In genomic region chr13:114281351-114282142, GRCh38 we compare ENCODE assay signal across 8 cellular contexts. TPM values are rescaled to one million over a fixed set of nuclear protein-coding genes. Genes with fewer than 3 reads are reported as not detected.
DNase-seq lines count a peak whose midpoint lies in the region; ATAC-seq and FAIRE-seq lines count a peak whose summit lies in the region.

Gene UPF3A, plus strand, starts transcription at chr13:114281601. Its CDS starts 39 bp downstream, at chr13:114281640.

- peak within 1 kb of the TSS; percentile 77 for H3K4me3 ChIP-seq in naive thymus-derived CD4-positive, alpha-beta T cell (ENCODE audit: low read length)

- no peaks in the 10 kb centered on the region for H3K27me3 ChIP-seq in naive thymus-derived CD4-positive, alpha-beta T cell (ENCODE audit: control insufficient read depth in 2 of 2, insufficient read depth in 2 of 2, low read length in 2 of 2)

- POLR2A ChIA-PET in naive thymus-derived CD4-positive, alpha-beta T cell (lab: Charles Lee), result interaction anchor here (1.1 to 2.0 kb wide), 13 partner anchors 10 to 216 kb away, joined by 3 to 14 read pairs (median 4); partner anchors contain the start of gene CHAMP1

- CTCF ChIA-PET in naive thymus-derived CD4-positive, alpha-beta T cell (lab: Charles Lee), result no interaction called here

- H3K36me3 Mint-ChIP-seq in activated T-helper 1 cell treated with anti-CD3 and anti-CD28 coated beads, Interleukin-12 subunit alpha, Interleukin-12 subunit beta, Interleukin-2, Interleukin-4 antibody, amounts not matched to agents 30 ng/mL and 10 ng/mL and 1 ng/mL, durations not matched to agents 14 hours and 24 hours and 36 hours (ENCODE audit: low read depth), result peaks cover 31% of the 10 kb centered on the region
- peaks cover 2 to 16% (median 2%) of the 10 kb centered on the region in 5 donors for H3K36me3 Mint-ChIP-seq in naive thymus-derived CD4-positive, alpha-beta T cell
- H3K36me3 Mint-ChIP-seq in stimulated activated naive B cell treated with anti-CD40 and anti-IgM and Interleukin-4, amounts not matched to agents 10 μg/mL and 1 μg/mL and 100 μg/mL, for 72 hours, result peaks cover 23 to 29% of the 10 kb centered on the region in 2 donors

- peaks cover 0 to 15% (median 2%) of the 10 kb centered on the region in 3 experiments for H3K36me3 ChIP-seq in naive thymus-derived CD4-positive, alpha-beta T cell (ENCODE audit: control insufficient read depth in 2 of 3, insufficient read depth in 3 of 3, low read length in 3 of 3)

- intact Hi-C loops in activated T-helper 1 cell treated with anti-CD3 and anti-CD28 coated beads, Interleukin-12 subunit alpha, Interleukin-12 subunit beta, Interleukin-2, Interleukin-4 antibody, amounts not matched to agents 30 ng/mL and 10 ng/mL and 1 ng/mL, durations not matched to agents 14 hours and 24 hours and 36 hours (cut with micrococcal nuclease), result loop anchor here (1.0 kb wide), 3 partner anchors 33 to 466 kb away; partner anchors contain the start of gene CHAMP1
- intact Hi-C loops in naive thymus-derived CD4-positive, alpha-beta T cell (cut with micrococcal nuclease), result loop anchor here (1.0 to 2.0 kb wide), 2 partner anchors 33 to 47 kb away; partner anchors contain the start of genes CHAMP1 (in 2 of the 2) and CDC16 (in 1 of the 2)

- no peaks in the 10 kb centered on the region for H3K9me3 ChIP-seq in naive thymus-derived CD4-positive, alpha-beta T cell (ENCODE audit: control insufficient read depth in 2 of 3, low read length in 3 of 3)

- no peak for FAIRE-seq in RCC 7860 (lab: Jason Lieb, UNC)

- H3K4me1 ChIP-seq in naive thymus-derived CD4-positive, alpha-beta T cell (ENCODE audit: control insufficient read depth in 2 of 2, insufficient read depth in 2 of 2, low read length in 2 of 2), result peaks cover 29 to 34% of the 10 kb centered on the region in 2 donors

- DNase-seq in DMS79 (lab: John Stamatoyannopoulos, UW), result peak; percentile 95
- peak; percentile 88 for DNase-seq in KG1 (lab: John Stamatoyannopoulos, UW)
- DNase-seq in RCC 7860 (ENCODE audit: low spot score), result peak; percentile 72
- DNase-seq in activated T-helper 1 cell treated with anti-CD3 and anti-CD28 coated beads, Interleukin-12 subunit alpha, Interleukin-12 subunit beta, Interleukin-2, Interleukin-4 antibody, amounts not matched to agents 30 ng/mL and 10 ng/mL and 1 ng/mL, durations not matched to agents 14 hours and 24 hours and 36 hours (ENCODE audit: low spot score), result peak; percentile 83
- DNase-seq in fibroblast of gingiva (ENCODE audit: low read depth), result peak; percentile 94
- peak; percentile 83 to 96 (median 93) for DNase-seq in naive thymus-derived CD4-positive, alpha-beta T cell
- DNase-seq in stimulated activated naive B cell treated with anti-CD40 and anti-IgM and Interleukin-4, amounts not matched to agents 10 μg/mL and 1 μg/mL and 100 μg/mL, for 72 hours, result peak; percentile 92

- H3K27ac ChIP-seq in naive thymus-derived CD4-positive, alpha-beta T cell (ENCODE audit: low read depth, low read length), result peak within 1 kb of the TSS; percentile 94

- peak within 1 kb of the TSS; percentile 90 for H3K4me3 Mint-ChIP-seq in activated T-helper 1 cell treated with anti-CD3 and anti-CD28 coated beads, Interleukin-12 subunit alpha, Interleukin-12 subunit beta, Interleukin-2, Interleukin-4 antibody, amounts not matched to agents 30 ng/mL and 10 ng/mL and 1 ng/mL, durations not matched to agents 14 hours and 24 hours and 36 hours
- H3K4me3 Mint-ChIP-seq in naive thymus-derived CD4-positive, alpha-beta T cell, result peak within 1 kb of the TSS; percentile 82 to 98 (median 94)
- peak within 1 kb of the TSS; percentile 96 to 97 for H3K4me3 Mint-ChIP-seq in stimulated activated naive B cell treated with anti-CD40 and anti-IgM and Interleukin-4, amounts not matched to agents 10 μg/mL and 1 μg/mL and 100 μg/mL, for 72 hours

- no peaks in the 10 kb centered on the region for H3K27me3 Mint-ChIP-seq in activated T-helper 1 cell treated with anti-CD3 and anti-CD28 coated beads, Interleukin-12 subunit alpha, Interleukin-12 subunit beta, Interleukin-2, Interleukin-4 antibody, amounts not matched to agents 30 ng/mL and 10 ng/mL and 1 ng/mL, durations not matched to agents 14 hours and 24 hours and 36 hours (ENCODE audit: insufficient read depth)
- no peaks in the 10 kb centered on the region for H3K27me3 Mint-ChIP-seq in naive thymus-derived CD4-positive, alpha-beta T cell
- H3K27me3 Mint-ChIP-seq in stimulated activated naive B cell treated with anti-CD40 and anti-IgM and Interleukin-4, amounts not matched to agents 10 μg/mL and 1 μg/mL and 100 μg/mL, for 72 hours, result no peaks in the 10 kb centered on the region

- no peaks in the 10 kb centered on the region for H3K9me3 Mint-ChIP-seq in activated T-helper 1 cell treated with anti-CD3 and anti-CD28 coated beads, Interleukin-12 subunit alpha, Interleukin-12 subunit beta, Interleukin-2, Interleukin-4 antibody, amounts not matched to agents 30 ng/mL and 10 ng/mL and 1 ng/mL, durations not matched to agents 14 hours and 24 hours and 36 hours
- no peaks in the 10 kb centered on the region for H3K9me3 Mint-ChIP-seq in naive thymus-derived CD4-positive, alpha-beta T cell
- no peaks in the 10 kb centered on the region for H3K9me3 Mint-ChIP-seq in stimulated activated naive B cell treated with anti-CD40 and anti-IgM and Interleukin-4, amounts not matched to agents 10 μg/mL and 1 μg/mL and 100 μg/mL, for 72 hours

- peak within 1 kb of the TSS; percentile 98 for H3K27ac Mint-ChIP-seq in activated T-helper 1 cell treated with anti-CD3 and anti-CD28 coated beads, Interleukin-12 subunit alpha, Interleukin-12 subunit beta, Interleukin-2, Interleukin-4 antibody, amounts not matched to agents 30 ng/mL and 10 ng/mL and 1 ng/mL, durations not matched to agents 14 hours and 24 hours and 36 hours
- H3K27ac Mint-ChIP-seq in naive thymus-derived CD4-positive, alpha-beta T cell, result peak within 1 kb of the TSS; percentile 94 to 99 (median 99)
- H3K27ac Mint-ChIP-seq in stimulated activated naive B cell treated with anti-CD40 and anti-IgM and Interleukin-4, amounts not matched to agents 10 μg/mL and 1 μg/mL and 100 μg/mL, for 72 hours, result peak within 1 kb of the TSS; percentile 98

- ATAC-seq in GM21723 (IDR thresholded peaks at IDR 0.05; ENCODE audit: unreplicated experiment), result peak; percentile 67
- peak; percentile 92 for ATAC-seq in naive thymus-derived CD4-positive, alpha-beta T cell
- peak; percentile 78 to 82 for ATAC-seq in stimulated activated naive B cell treated with anti-CD40 and anti-IgM and Interleukin-4, amounts not matched to agents 10 μg/mL and 1 μg/mL and 100 μg/mL, for 72 hours (replicated peaks)

- H3K4me1 Mint-ChIP-seq in activated T-helper 1 cell treated with anti-CD3 and anti-CD28 coated beads, Interleukin-12 subunit alpha, Interleukin-12 subunit beta, Interleukin-2, Interleukin-4 antibody, amounts not matched to agents 30 ng/mL and 10 ng/mL and 1 ng/mL, durations not matched to agents 14 hours and 24 hours and 36 hours (ENCODE audit: low read depth), result peaks cover 52% of the 10 kb centered on the region
- H3K4me1 Mint-ChIP-seq in naive thymus-derived CD4-positive, alpha-beta T cell, result peaks cover 31 to 59% (median 45%) of the 10 kb centered on the region in 7 donors
- H3K4me1 Mint-ChIP-seq in stimulated activated naive B cell treated with anti-CD40 and anti-IgM and Interleukin-4, amounts not matched to agents 10 μg/mL and 1 μg/mL and 100 μg/mL, for 72 hours, result peaks cover 23 to 41% of the 10 kb centered on the region in 2 donors

RNA-seq across cellular contexts. Expression of gene UPF3A, which starts in this region (rescaled TPM):
- 45.9 and 48.3 TPM in 2 replicates for total RNA-seq in activated T-helper 1 cell treated with anti-CD3 and anti-CD28 coated beads, Interleukin-12 subunit alpha, Interleukin-12 subunit beta, Interleukin-2, Interleukin-4 antibody, amounts not matched to agents 30 ng/mL and 10 ng/mL and 1 ng/mL, durations not matched to agents 14 hours and 24 hours and 36 hours
- 10 to 100 TPM; 30.1 to 88.7 (median 62.9) TPM for total RNA-seq in naive thymus-derived CD4-positive, alpha-beta T cell
- polyA plus RNA-seq in naive thymus-derived CD4-positive, alpha-beta T cell, result 10 to 100 TPM; 12.3 to 24.4 TPM

Comparison
In these comparisons a context has a peak if more than half of its experiments do, and no peak if none do; other contexts are left out.
1. Peak in every context shown above with its lines: DNase-seq, ATAC-seq, H3K4me3 ChIP-seq and H3K27ac ChIP-seq.